ENCODE assay signal across 8 cellular contexts in the genomic region with DNA sequence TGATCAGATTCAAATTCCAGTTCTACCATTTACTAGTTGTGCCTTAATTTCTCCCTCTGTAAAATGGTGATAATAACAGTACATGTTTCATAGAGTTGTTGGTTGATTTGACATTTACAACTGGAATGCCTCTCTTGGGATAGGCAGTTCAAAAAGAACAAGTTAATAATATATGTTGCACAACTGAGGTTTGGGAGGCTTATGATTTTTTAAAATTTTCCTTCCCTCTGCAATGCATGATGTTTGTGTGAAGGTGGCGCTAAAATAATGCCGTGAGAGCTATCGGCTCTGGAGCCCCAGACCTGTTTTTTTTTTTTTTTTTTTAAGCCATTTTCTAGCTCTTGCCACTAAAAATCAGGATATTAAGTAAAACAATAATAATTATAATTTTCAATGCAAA. TPM values are rescaled to one million over a fixed set of nuclear protein-coding genes. Genes with fewer than 3 reads are reported as not detected.
DNase-seq lines count a peak whose midpoint lies in the region; TF ChIP-seq lines count a peak whose summit lies in the region.
"Had no signal": no experiment of that assay in that cellular context is flagged by ENCODE, and none has a peak within 500 bp of the region (broad histone marks: within the 10 kb centered on the region; RNA-seq: fewer than 3 reads in every experiment).

No MANE protein-coding gene starts in this region.

- DNase-seq in GM06990 (ENCODE audit: extremely low read depth, insufficient read length) (no peak), hepatocyte (ENCODE audit: low spot score) (no peak), dedifferentiated amniotic fluid mesenchymal stem cell (ENCODE audit: extremely low spot score) (no peak), COR-L47 (lab: John Stamatoyannopoulos, UW) (no peak)
- DNase-seq in activated naive CD4-positive, alpha-beta T cell treated with anti-CD3 and anti-CD28 coated beads, Interleukin-2, amount 50 U/mL, for 16 hours, result no peak
- DNase-seq: NCI-H2081 treated with DMSO at 0.1 percent for 48 hours, occipital lobe had no signal

- peaks cover 6% of the 10 kb centered on the region for H3K36me3 ChIP-seq in GM06990 (ENCODE audit: control insufficient read depth, insufficient read depth, low read length)
- H3K36me3 ChIP-seq in OCI-LY3 (replicated peaks; ENCODE audit: low read depth, low read length), result peaks cover 21% of the 10 kb centered on the region
- H3K36me3 ChIP-seq in hepatocyte (replicated peaks; ENCODE audit: insufficient read depth, low read depth), result no peaks in the 10 kb centered on the region

- no peak overlapping the region for H3K27ac ChIP-seq in OCI-LY3 (ENCODE audit: low read length)
- H3K27ac ChIP-seq in hepatocyte, result peak overlapping the region; percentile 85

- TF ChIP-seq CTCF in GM06990 (IDR thresholded peaks at IDR 0.05; ENCODE audit: insufficient read depth, low read length, poor library complexity, severe bottlenecking) (peak; percentile 18), OCI-LY3 (IDR thresholded peaks at IDR 0.05; ENCODE audit: low read depth, low read length) (peak; percentile 38), hepatocyte (IDR thresholded peaks at IDR 0.05; ENCODE audit: poor library complexity) (peak; percentile 38)

- H3K4me1 ChIP-seq in OCI-LY3 (ENCODE audit: low read length) (no peaks in the 10 kb centered on the region), hepatocyte (ENCODE audit: insufficient read depth) (peaks cover 18% of the 10 kb centered on the region)

- H4K20me1 ChIP-seq in OCI-LY3 (ENCODE audit: insufficient read depth, low read length), result no peaks in the 10 kb centered on the region
- H4K20me1 ChIP-seq in hepatocyte (ENCODE audit: insufficient read depth, poor library complexity, severe bottlenecking), result no peaks in the 10 kb centered on the region

- H3K9me3 ChIP-seq in OCI-LY3 (ENCODE audit: insufficient read depth, low read length), result no peaks in the 10 kb centered on the region
- no peaks in the 10 kb centered on the region for H3K9me3 ChIP-seq in hepatocyte (ENCODE audit: low read depth)

- no peak overlapping the region for H3K4me2 ChIP-seq in OCI-LY3 (ENCODE audit: low read length)
- peak overlapping the region; percentile 3 for H3K4me2 ChIP-seq in hepatocyte

- no peaks in the 10 kb centered on the region for H3K79me2 ChIP-seq in OCI-LY3 (ENCODE audit: low read length)
- no peaks in the 10 kb centered on the region for H3K79me2 ChIP-seq in hepatocyte

- H3K27me3 ChIP-seq in GM06990 (replicated peaks; ENCODE audit: control insufficient read depth, insufficient read depth, low read length) (no peaks in the 10 kb centered on the region), OCI-LY3 (ENCODE audit: low read depth, low read length) (no peaks in the 10 kb centered on the region), hepatocyte (no peaks in the 10 kb centered on the region)

- H3K4me3 ChIP-seq in GM06990 (replicated peaks; ENCODE audit: low read depth, low read length), result no peak overlapping the region
- H3K4me3 ChIP-seq in OCI-LY3 (ENCODE audit: low read length), result no peak overlapping the region
- no peak overlapping the region for H3K4me3 ChIP-seq in hepatocyte

- 35% methylated on average over 3 of the region's 3 CpGs for WGBS in hepatocyte (ENCODE audit: low lambda C conversion rate, missing lambda C conversion rate)

- H3K9me2 ChIP-seq in hepatocyte (replicated peaks; ENCODE audit: insufficient read depth), result no peaks in the 10 kb centered on the region

- no peak overlapping the region for H3K9ac ChIP-seq in OCI-LY3 (ENCODE audit: low read length)

- H2AFZ ChIP-seq in OCI-LY3 (ENCODE audit: low read depth, low read length), result no peak overlapping the region
- H2AFZ ChIP-seq in hepatocyte, result no peak overlapping the region

RNA-seq across cellular contexts. Expression of gene DNAJB11, which starts 18.6 kb away (rescaled TPM):
- 103 and 115 TPM in 2 replicates for total RNA-seq in hepatocyte
- 148 and 149 TPM in 2 replicates for polyA plus RNA-seq in hepatocyte

RNA-seq across cellular contexts. Expression of gene TBCCD1, which starts 22.0 kb away (rescaled TPM):
- total RNA-seq in hepatocyte, result 13.1 and 13.4 TPM in 2 replicates
- polyA plus RNA-seq in hepatocyte, result 13.5 and 14.9 TPM in 2 replicates

RNA-seq across cellular contexts. Expression of gene AHSG, which starts 23.7 kb away (rescaled TPM):
- total RNA-seq in hepatocyte, result 559 and 660 TPM in 2 replicates
- polyA plus RNA-seq in hepatocyte, result 328 and 568 TPM in 2 replicates

RNA-seq across cellular contexts. Expression of gene CRYGS, which starts 44.9 kb away (rescaled TPM):
- 0.92 and 1.9 TPM in 2 replicates for total RNA-seq in hepatocyte
- polyA plus RNA-seq in hepatocyte, result 0.89 and 2.2 TPM in 2 replicates

RNA-seq across cellular contexts. Expression of gene FETUB, which starts 51.1 kb away (rescaled TPM):
- total RNA-seq in hepatocyte, result 5.7 and 7.2 TPM in 2 replicates
- 3.2 and 5.8 TPM in 2 replicates for polyA plus RNA-seq in hepatocyte
- total RNA-seq: occipital lobe had no signal
